Comparison of ENCODE assay signal across 28 cellular contexts in the genomic region with DNA sequence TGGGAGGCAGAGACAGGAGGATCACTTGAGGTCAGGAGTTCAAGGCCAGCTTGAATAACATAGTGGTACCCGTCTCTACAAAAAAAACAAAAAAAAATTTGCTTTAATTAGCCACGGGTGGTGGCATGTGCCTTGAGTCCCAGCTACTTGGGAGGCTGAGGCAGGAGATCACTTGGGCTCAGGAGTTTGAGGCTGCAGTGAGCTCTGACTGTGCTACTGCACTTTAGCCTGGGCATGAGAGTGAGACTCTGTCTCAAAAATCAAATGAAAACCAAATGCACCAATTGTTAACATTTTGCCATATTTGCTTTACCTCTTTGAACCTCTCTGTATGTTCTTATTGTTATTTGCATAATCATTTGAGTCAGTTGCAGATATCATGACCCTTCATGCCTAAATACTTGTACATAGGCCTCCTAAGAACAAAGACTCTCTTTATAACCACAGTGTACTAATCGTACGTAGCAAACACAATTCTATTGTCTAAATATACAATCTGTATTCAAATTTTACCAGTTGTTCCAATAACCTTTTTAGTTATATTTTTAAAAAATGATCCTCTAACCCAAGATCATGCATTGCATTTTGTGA.
"Had no signal": no experiment of that assay in that cellular context is flagged by ENCODE, and none has a peak within 500 bp of the region (broad histone marks: within the 10 kb centered on the region; RNA-seq: fewer than 3 reads in every experiment).

No MANE protein-coding gene starts in this region.

- H3K36me3 ChIP-seq: neural progenitor cell, ovary, spleen, suprapubic skin, tibial artery, transverse colon, upper lobe of right lung, uterus had no signal

- H3K4me1 ChIP-seq: neural progenitor cell, parathyroid adenoma, psoas muscle, spleen, suprapubic skin, testis, upper lobe of right lung, uterus had no signal

- ATAC-seq: natural killer cell; psoas muscle; right cardiac atrium; sciatic nerve; stimulated activated memory B cell treated with anti-CD40 and anti-IgM and Interleukin-4, amounts not matched to agents 10 μg/mL and 1 μg/mL and 100 μg/mL, for 72 hours; stimulated activated naive CD8-positive, alpha-beta T cell treated with anti-CD3 and anti-CD28 coated beads, Interleukin-15, amount 100 ng/mL, for 72 hours; stimulated activated naive CD8-positive, alpha-beta T cell treated with anti-CD3 and anti-CD28 coated beads, Interleukin-15, Interleukin-2, amounts not matched to agents 100 U/mL and 50 U/mL, for 24 hours; upper lobe of right lung had no signal

- H3K9me3 ChIP-seq: ovary, suprapubic skin, testis had no signal

- H3K4me3 ChIP-seq: neural progenitor cell, ovary, psoas muscle, skin epidermis, smooth muscle cell, spleen, suprapubic skin, testis, tibial artery, transverse colon, upper lobe of right lung, uterus had no signal

- DNase-seq: natural killer cell; occipital lobe; ovary; posterior cingulate gyrus; psoas muscle; right cardiac atrium; spleen; stimulated activated CD4-positive, alpha-beta T cell treated with anti-CD3 and anti-CD28 coated beads, Interleukin-12 subunit alpha, Interleukin-12 subunit beta, amount 100 ng/mL, for 4 hours; stimulated activated CD4-positive, alpha-beta T cell treated with anti-CD3 and anti-CD28 coated beads, Interleukin-1b, Interleukin-23, amount 100 ng/mL, for 48 hours; stimulated activated CD4-positive, alpha-beta T cell treated with anti-CD3 and anti-CD28 coated beads, Interleukin-4, amount 100 ng/mL, for 1 hour; stimulated activated CD4-positive, alpha-beta T cell treated with anti-CD3 and anti-CD28 coated beads, Interleukin-4, amount 100 ng/mL, for 4 hours; stimulated activated CD8-positive, alpha-beta memory T cell treated with anti-CD3 and anti-CD28 coated beads, Interleukin-4, amount 100 ng/mL, for 48 hours; stimulated activated naive CD4-positive, alpha-beta T cell; stimulated activated naive CD8-positive, alpha-beta T cell treated with anti-CD3 and anti-CD28 coated beads, Interleukin-15, amount 100 ng/mL, for 72 hours; stimulated activated naive CD8-positive, alpha-beta T cell treated with anti-CD3 and anti-CD28 coated beads, Interleukin-15, Interleukin-2, amounts not matched to agents 100 U/mL and 50 U/mL, for 24 hours; substantia nigra; testis; tibial artery; transverse colon; upper lobe of right lung; uterus had no signal

- H3K27ac ChIP-seq: neural progenitor cell, ovary, parathyroid adenoma, psoas muscle, skin epidermis, spleen, suprapubic skin, testis, tibial artery, transverse colon, upper lobe of right lung, uterus had no signal

- H3K27me3 ChIP-seq: neural progenitor cell, ovary, spleen, suprapubic skin, testis, tibial artery, transverse colon, upper lobe of right lung, uterus had no signal
